In genomic region chr3:177114253-177114652, GRCh38 we compare ENCODE assay signal across 29 cellular contexts.
"Had no signal": no experiment of that assay in that cellular context is flagged by ENCODE, and none has a peak within 500 bp of the region (broad histone marks: within the 10 kb centered on the region; RNA-seq: fewer than 3 reads in every experiment).

No MANE protein-coding gene starts in this region.

- H3K36me3 ChIP-seq: neutrophil, pancreas, spleen, stomach, thoracic aorta, thyroid gland, tibial nerve, upper lobe of right lung, uterus had no signal

- H3K4me2 ChIP-seq: smooth muscle cell had no signal

- H3K27me3 Mint-ChIP-seq: naive B cell; naive thymus-derived CD8-positive, alpha-beta T cell; natural killer cell treated with Interleukin-12 subunit alpha and Interleukin-12 subunit beta and Interleukin-15 and Interleukin-18, amount 100 ng/mL, for 72 hours; stimulated activated naive B cell treated with anti-CD40 and anti-IgM and Interleukin-4, amounts not matched to agents 10 μg/mL and 1 μg/mL and 100 μg/mL, for 72 hours; stimulated activated naive CD8-positive, alpha-beta T cell treated with anti-CD3 and anti-CD28 coated beads, Interleukin-15, Interleukin-2, amounts not matched to agents 100 ng/mL and 50 ng/mL, for 24 hours; type B pancreatic cell had no signal

- H3K36me3 Mint-ChIP-seq: natural killer cell treated with Interleukin-12 subunit alpha and Interleukin-12 subunit beta and Interleukin-15 and Interleukin-18, amount 100 ng/mL, for 72 hours; stimulated activated effector memory CD8-positive, alpha-beta T cell treated with anti-CD3 and anti-CD28 coated beads, Interleukin-12 subunit alpha, Interleukin-12 subunit beta, amount 100 ng/mL, for 72 hours had no signal

- ATAC-seq: naive thymus-derived CD8-positive, alpha-beta T cell; natural killer cell treated with Interleukin-12 subunit alpha and Interleukin-12 subunit beta and Interleukin-15 and Interleukin-18, amount 100 ng/mL, for 72 hours; pancreas; psoas muscle; right cardiac atrium; sciatic nerve; stimulated activated effector memory CD8-positive, alpha-beta T cell treated with anti-CD3 and anti-CD28 coated beads, Interleukin-12 subunit alpha, Interleukin-12 subunit beta, amount 100 ng/mL, for 72 hours; stimulated activated naive B cell treated with anti-CD40 and anti-IgM and Interleukin-4, amounts not matched to agents 10 μg/mL and 1 μg/mL and 100 μg/mL, for 72 hours; upper lobe of right lung had no signal

- H3K27ac ChIP-seq: neutrophil, pancreas, psoas muscle, skin epidermis, spleen, stomach, thoracic aorta, thyroid gland, tibial nerve, upper lobe of right lung, uterus had no signal

- H3K27ac Mint-ChIP-seq: natural killer cell treated with Interleukin-12 subunit alpha and Interleukin-12 subunit beta and Interleukin-15 and Interleukin-18, amount 100 ng/mL, for 72 hours; nephron progenitor cell; stimulated activated effector memory CD8-positive, alpha-beta T cell treated with anti-CD3 and anti-CD28 coated beads, Interleukin-12 subunit alpha, Interleukin-12 subunit beta, amount 100 ng/mL, for 72 hours; stimulated activated naive B cell treated with anti-CD40 and anti-IgM and Interleukin-4, amounts not matched to agents 10 μg/mL and 1 μg/mL and 100 μg/mL, for 72 hours; stimulated activated naive CD8-positive, alpha-beta T cell treated with anti-CD3 and anti-CD28 coated beads, Interleukin-15, Interleukin-2, amounts not matched to agents 100 ng/mL and 50 ng/mL, for 24 hours; type B pancreatic cell had no signal

- DNase-seq: naive B cell; naive thymus-derived CD8-positive, alpha-beta T cell; nephron progenitor cell; nucleus accumbens; pancreas; psoas muscle; right cardiac atrium; spleen; stimulated activated CD4-positive, alpha-beta T cell treated with anti-CD3 and anti-CD28 coated beads, Interleukin-12 subunit alpha, Interleukin-12 subunit beta, amount 100 ng/mL, for 4 hours; stimulated activated CD4-positive, alpha-beta T cell treated with anti-CD3 and anti-CD28 coated beads, Interleukin-2, amount 100 ng/mL, for 24 hours; stimulated activated CD4-positive, alpha-beta T cell treated with anti-CD3 and anti-CD28 coated beads, Interleukin-2, amount 100 ng/mL, for 48 hours; stimulated activated CD4-positive, alpha-beta T cell treated with anti-CD3 and anti-CD28 coated beads, Interleukin-4, amount 100 ng/mL, for 24 hours; stimulated activated naive B cell treated with anti-CD40 and anti-IgM and Interleukin-4, amounts not matched to agents 10 μg/mL and 1 μg/mL and 100 μg/mL, for 72 hours; stimulated activated naive CD4-positive, alpha-beta T cell treated with Interleukin-2 at 50 U/mL for 16 hours; stomach; thyroid gland; upper lobe of right lung; uterus had no signal

- H3K27me3 ChIP-seq: neutrophil, pancreas, spleen, stomach, thyroid gland, tibial nerve, upper lobe of right lung, uterus had no signal

- H3K9me3 ChIP-seq: neutrophil, pancreas, psoas muscle, spleen, stomach, thoracic aorta, thyroid gland, tibial nerve, upper lobe of right lung, uterus had no signal

- H3K4me3 Mint-ChIP-seq: naive thymus-derived CD8-positive, alpha-beta T cell; natural killer cell treated with Interleukin-12 subunit alpha and Interleukin-12 subunit beta and Interleukin-15 and Interleukin-18, amount 100 ng/mL, for 72 hours; nephron progenitor cell; neural crest cell; stimulated activated effector memory CD8-positive, alpha-beta T cell treated with anti-CD3 and anti-CD28 coated beads, Interleukin-12 subunit alpha, Interleukin-12 subunit beta, amount 100 ng/mL, for 72 hours; stimulated activated naive B cell treated with anti-CD40 and anti-IgM and Interleukin-4, amounts not matched to agents 10 μg/mL and 1 μg/mL and 100 μg/mL, for 72 hours; stimulated activated naive CD8-positive, alpha-beta T cell treated with anti-CD3 and anti-CD28 coated beads, Interleukin-15, Interleukin-2, amounts not matched to agents 100 ng/mL and 50 ng/mL, for 24 hours; type B pancreatic cell had no signal

- H3K4me3 ChIP-seq: pancreas, psoas muscle, skin epidermis, smooth muscle cell, spleen, stomach, thoracic aorta, thyroid gland, tibial nerve, upper lobe of right lung, uterus had no signal
